11 cellular contexts compared by ENCODE assay signal in genomic region chr16:10964891-10965326, GRCh38. TPM values are rescaled to one million over a fixed set of nuclear protein-coding genes. Genes with fewer than 3 reads are reported as not detected.
DNase-seq lines count a peak whose midpoint lies in the region; ATAC-seq and TF ChIP-seq lines count a peak whose summit lies in the region.
"Had no signal": no experiment of that assay in that cellular context is flagged by ENCODE, and none has a peak within 500 bp of the region (broad histone marks: within the 10 kb centered on the region; RNA-seq: fewer than 3 reads in every experiment).

No MANE protein-coding gene starts in this region.

- H3K18ac ChIP-seq in trophoblast cell (ENCODE audit: low read length), result peak overlapping the region; percentile 33

- BruUV-seq in MCF 10A (replicated peaks; lab: Mats Ljungman, UMichigan), result no TSS peak

- peaks cover 2 to 10% of the 10 kb centered on the region in 2 experiments for H3K4me1 ChIP-seq in trophoblast cell (ENCODE audit: control insufficient read depth in 1 of 2, insufficient read depth in 2 of 2, low read length in 2 of 2)

- CTCF ChIA-PET in MCF 10A (lab: Yijun Ruan, JAX), result interaction anchor here (0.5 to 21.5 kb wide), 31 partner anchors 7 to 1854 kb away, joined by 3 to 342 read pairs (median 7); partner anchors contain the start of genes PRM3, SOCS1 and TXNDC11

- no peak overlapping the region for H2BK5ac ChIP-seq in trophoblast cell (ENCODE audit: low read depth, low read length, poor library complexity)

- H3K4me3 ChIP-seq in trophoblast cell (ENCODE audit: low read depth, low read length), result no peak overlapping the region
- H3K4me3 ChIP-seq: cardiac muscle cell had no signal

- no peaks in the 10 kb centered on the region for H3K27me3 ChIP-seq in trophoblast cell (ENCODE audit: insufficient read depth, low read length)
- H3K27me3 ChIP-seq: cardiac muscle cell, spleen had no signal

- no peak overlapping the region for H2AK5ac ChIP-seq in trophoblast cell (ENCODE audit: low read length)

- TF ChIP-seq CTCF in MCF 10A (IDR thresholded peaks at IDR 0.05; ENCODE audit: unreplicated experiment), result no peak

- no peak overlapping the region for H3K14ac ChIP-seq in trophoblast cell (ENCODE audit: low read length)

- H3K36me3 Mint-ChIP-seq in MCF 10A (ENCODE audit: insufficient read depth, unreplicated experiment), result peaks cover 28% of the 10 kb centered on the region

- H3K4me3 Mint-ChIP-seq in MCF 10A (ENCODE audit: unreplicated experiment), result no peak overlapping the region

- H2AFZ ChIP-seq in trophoblast cell (ENCODE audit: insufficient read depth, low read length, poor library complexity), result no peak overlapping the region

- no peak overlapping the region for H2BK120ac ChIP-seq in trophoblast cell (ENCODE audit: insufficient read depth, low read length, poor library complexity)

- peak overlapping the region; percentile 21 for H3K9ac ChIP-seq in trophoblast cell (ENCODE audit: low read length)

- H3K79me1 ChIP-seq in trophoblast cell (ENCODE audit: low read length), result no peaks in the 10 kb centered on the region

- H3K9me3 ChIP-seq in trophoblast cell (ENCODE audit: insufficient read depth, low read depth, low read length), result no peaks in the 10 kb centered on the region
- H3K9me3 ChIP-seq: spleen had no signal

- H3K27ac Mint-ChIP-seq in MCF 10A (ENCODE audit: low read depth, unreplicated experiment), result no peak overlapping the region

- ATAC-seq in GM18502 (IDR thresholded peaks at IDR 0.05; ENCODE audit: poor library complexity, unreplicated experiment) (peak; percentile 51), HG03064 (IDR thresholded peaks at IDR 0.05; ENCODE audit: low read depth, unreplicated experiment) (peak; percentile 45), GM21723 (IDR thresholded peaks at IDR 0.05; ENCODE audit: unreplicated experiment) (no peak)

- H3K23ac ChIP-seq in trophoblast cell (ENCODE audit: low read length), result no peak overlapping the region

- peaks cover 2 to 14% of the 10 kb centered on the region in 2 experiments for H3K36me3 ChIP-seq in trophoblast cell (ENCODE audit: control insufficient read depth in 1 of 2, insufficient read depth in 2 of 2, low read length in 2 of 2)
- H3K36me3 ChIP-seq: cardiac muscle cell had no signal

- H2BK12ac ChIP-seq in trophoblast cell (ENCODE audit: low read length), result no peak overlapping the region

- H3K4me1 Mint-ChIP-seq in MCF 10A (ENCODE audit: insufficient read depth, unreplicated experiment), result peaks cover 18% of the 10 kb centered on the region

- no peak overlapping the region for H4K12ac ChIP-seq in trophoblast cell (ENCODE audit: low read depth, low read length)

- no peak overlapping the region for H3K4me2 ChIP-seq in trophoblast cell (ENCODE audit: low read length)

- no peak overlapping the region for H3K27ac ChIP-seq in trophoblast cell (ENCODE audit: low read depth, low read length)
- H3K27ac ChIP-seq: cardiac muscle cell had no signal

- H3K79me2 ChIP-seq in trophoblast cell (ENCODE audit: control insufficient read depth, insufficient read depth, low read length, poor library complexity), result no peaks in the 10 kb centered on the region

- no peak overlapping the region for H4K8ac ChIP-seq in trophoblast cell (ENCODE audit: low read depth, low read length)

- peak; percentile 56 for DNase-seq in activated CD4-positive, alpha-beta T cell treated with anti-CD3 and anti-CD28 coated beads, Interleukin-2, amount 50 U/mL, for 1 hour
- DNase-seq in trophoblast cell, result no peak
- no peak for DNase-seq in NK-92 (lab: John Stamatoyannopoulos, UW; ENCODE audit: unreplicated experiment)
- no peak for DNase-seq in MCF 10A (ENCODE audit: unreplicated experiment)
- no peak for DNase-seq in ureter (ENCODE audit: low spot score)
- DNase-seq: OCI-M1, spleen had no signal

- H3K9me3 Mint-ChIP-seq in MCF 10A (ENCODE audit: unreplicated experiment), result no peaks in the 10 kb centered on the region

- H3K27me3 Mint-ChIP-seq in MCF 10A (ENCODE audit: insufficient read depth, unreplicated experiment), result no peaks in the 10 kb centered on the region

- H3K4ac ChIP-seq in trophoblast cell (ENCODE audit: low read depth, low read length), result no peak overlapping the region

- WGBS in trophoblast cell (ENCODE audit: extremely low coverage, insufficient coverage, insufficient read length), result no CpG with 5 or more reads among the region's 8 CpGs

- H4K91ac ChIP-seq in trophoblast cell (ENCODE audit: low read depth, low read length), result no peak overlapping the region

- POLR2A ChIA-PET in MCF 10A (lab: Yijun Ruan, JAX), result interaction anchor here (2.8 kb wide), 1 partner anchor 292 kb away, joined by 21 read pairs; the partner anchor contains the start of gene SOCS1

- intact Hi-C loops in MCF 10A (cut with micrococcal nuclease), result loop anchor here (5.0 kb wide), 2 partner anchors 392 to 432 kb away; no protein-coding TSS in a partner anchor

RNA-seq across cellular contexts. Expression of gene CLEC16A, which starts 20.5 kb away (rescaled TPM):
- polyA plus RNA-seq in trophoblast cell (2013), result 12.0 and 12.1 TPM in 2 replicates
- total RNA-seq in MCF 10A (2022), result 29.1 and 32.4 TPM in 2 replicates
- 38.8 TPM for total RNA-seq in ureter

RNA-seq across cellular contexts. Expression of gene DEXI, which starts 22.6 kb away (rescaled TPM):
- polyA plus RNA-seq in trophoblast cell (2013), result 20.5 and 21.3 TPM in 2 replicates
- total RNA-seq in MCF 10A (2022) (21.6 and 24.1 TPM in 2 replicates), ureter (33.9 TPM)
